In genomic region chr2:45000341-45000901, GRCh38 we compare ENCODE assay signal across 15 cellular contexts. TPM values are rescaled to one million over a fixed set of nuclear protein-coding genes. Genes with fewer than 3 reads are reported as not detected.
DNase-seq lines count a peak whose midpoint lies in the region; ATAC-seq lines count a peak whose summit lies in the region.
"Had no signal": no experiment of that assay in that cellular context is flagged by ENCODE, and none has a peak within 500 bp of the region (broad histone marks: within the 10 kb centered on the region; RNA-seq: fewer than 3 reads in every experiment).

No MANE protein-coding gene starts in this region.

- no peak overlapping the region for H4K91ac ChIP-seq in trophoblast cell (ENCODE audit: low read depth, low read length)

- no peaks in the 10 kb centered on the region for H3K79me1 ChIP-seq in trophoblast cell (ENCODE audit: low read length)

- no peak overlapping the region for H4K8ac ChIP-seq in trophoblast cell (ENCODE audit: low read depth, low read length)

- H3K36me3 ChIP-seq in HUES6 (ENCODE audit: control insufficient read depth, insufficient read depth, low read length) (no peaks in the 10 kb centered on the region), trophoblast cell (ENCODE audit: control insufficient read depth in 1 of 2, insufficient read depth in 2 of 2, low read length in 2 of 2) (no peaks in the 10 kb centered on the region)

- no peak overlapping the region for H3K14ac ChIP-seq in trophoblast cell (ENCODE audit: low read length)

- no peaks in the 10 kb centered on the region for H3K79me2 ChIP-seq in trophoblast cell (ENCODE audit: control insufficient read depth, insufficient read depth, low read length, poor library complexity)
- H3K79me2 ChIP-seq: parathyroid adenoma had no signal

- no peak overlapping the region for H3K23ac ChIP-seq in trophoblast cell (ENCODE audit: low read length)

- ATAC-seq in HG02938 (IDR thresholded peaks at IDR 0.05; ENCODE audit: unreplicated experiment), result no peak

- H3K4ac ChIP-seq in trophoblast cell (ENCODE audit: low read depth, low read length), result no peak overlapping the region

- H3K27me3 ChIP-seq in HUES6 (ENCODE audit: control insufficient read depth, insufficient read depth, low read length) (peaks cover 100% of the 10 kb centered on the region), trophoblast cell (ENCODE audit: insufficient read depth, low read length) (peaks cover 67% of the 10 kb centered on the region)

- DNase-seq in astrocyte of the hippocampus (ENCODE audit: low read depth, low spot score) (peak; percentile 13), trophoblast cell (no peak), NCI-H82 (lab: John Stamatoyannopoulos, UW) (no peak), NCI-H1048 (lab: John Stamatoyannopoulos, UW) (no peak), cerebellar cortex (ENCODE audit: low spot score) (no peak)
- DNase-seq: caudate nucleus; Kasumi-1; NCI-H2081 treated with DMSO at 0.1 percent for 48 hours; stimulated activated CD4-positive, alpha-beta T cell treated with anti-CD3 and anti-CD28 coated beads, Interleukin-4, amount 100 ng/mL, for 1 hour had no signal

- no peak overlapping the region for H2BK5ac ChIP-seq in trophoblast cell (ENCODE audit: low read depth, low read length, poor library complexity)

- peak overlapping the region; percentile 58 for H3K4me2 ChIP-seq in trophoblast cell (ENCODE audit: low read length)

- H3K4me3 ChIP-seq in HUES6 (ENCODE audit: low read depth, low read length) (peak overlapping the region; percentile 55), iPS-11a (ENCODE audit: low read depth, low read length) (peak overlapping the region; percentile 10), trophoblast cell (ENCODE audit: low read depth, low read length) (no peak overlapping the region)

- H2AK5ac ChIP-seq in trophoblast cell (ENCODE audit: low read length), result no peak overlapping the region

- no peak overlapping the region for H4K12ac ChIP-seq in trophoblast cell (ENCODE audit: low read depth, low read length)

- no peak overlapping the region for H3K27ac ChIP-seq in HUES6 (ENCODE audit: low read depth, low read length)
- H3K27ac ChIP-seq in trophoblast cell (ENCODE audit: low read depth, low read length), result no peak overlapping the region
- H3K27ac ChIP-seq: C4-2B, parathyroid adenoma had no signal

- no peaks in the 10 kb centered on the region for H3K9me3 ChIP-seq in HUES6 (ENCODE audit: control insufficient read depth, insufficient read depth, low read depth, low read length)
- peaks cover 5% of the 10 kb centered on the region for H3K9me3 ChIP-seq in trophoblast cell (ENCODE audit: insufficient read depth, low read depth, low read length)

- H3K4me1 ChIP-seq in HUES6 (ENCODE audit: control insufficient read depth, insufficient read depth, low read length) (peaks cover 25% of the 10 kb centered on the region), trophoblast cell (ENCODE audit: control insufficient read depth in 1 of 2, insufficient read depth in 2 of 2, low read length in 2 of 2) (peaks cover 8 to 10% of the 10 kb centered on the region in 2 experiments)
- H3K4me1 ChIP-seq: parathyroid adenoma had no signal

- H2AFZ ChIP-seq in trophoblast cell (ENCODE audit: insufficient read depth, low read length, poor library complexity), result no peak overlapping the region

- H2BK120ac ChIP-seq in trophoblast cell (ENCODE audit: insufficient read depth, low read length, poor library complexity), result no peak overlapping the region

- H3K18ac ChIP-seq in trophoblast cell (ENCODE audit: low read length), result no peak overlapping the region

- H3K9ac ChIP-seq in HUES6 (ENCODE audit: low read length) (no peak overlapping the region), trophoblast cell (ENCODE audit: low read length) (no peak overlapping the region)
- H3K9ac ChIP-seq: parathyroid adenoma had no signal

- WGBS in trophoblast cell (ENCODE audit: extremely low coverage, insufficient coverage, insufficient read length), result no CpG with 5 or more reads among the region's 36 CpGs

- no peak overlapping the region for H2BK12ac ChIP-seq in trophoblast cell (ENCODE audit: low read length)

RNA-seq across cellular contexts. Expression of gene SIX2, which starts 8.8 kb away (rescaled TPM):
- 0.18 and 0.21 TPM in 2 replicates for polyA plus RNA-seq in trophoblast cell (2013)

RNA-seq across cellular contexts. Expression of gene SIX3, which starts 58.9 kb away (rescaled TPM):
- not detected in 2 replicates for polyA plus RNA-seq in trophoblast cell (2013)
- polyA plus RNA-seq: fibroblast of lung had no signal
